In genomic region chr19:10908380-10908960, GRCh38 we compare ENCODE assay signal across 24 cellular contexts.
"Had no signal": no experiment of that assay in that cellular context is flagged by ENCODE, and none has a peak within 500 bp of the region (broad histone marks: within the 10 kb centered on the region; RNA-seq: fewer than 3 reads in every experiment).

No MANE protein-coding gene starts in this region.

- H3K4me1 ChIP-seq: lower lobe of right lung, spleen, tibial nerve, upper lobe of right lung, vagina had no signal

- H3K36me3 ChIP-seq: ovary had no signal

- H3K9me3 ChIP-seq: gastrocnemius medialis, lower lobe of right lung, ovary, psoas muscle, spleen, thoracic aorta, tibial nerve, upper lobe of right lung, vagina had no signal

- H3K27ac ChIP-seq: coronary artery, epithelial cell of prostate, lower lobe of right lung, ovary, psoas muscle, skin epidermis, spleen, thoracic aorta, tibial nerve, upper lobe of right lung, vagina had no signal

- H3K4me3 ChIP-seq: coronary artery, gastrocnemius medialis, lower lobe of right lung, ovary, psoas muscle, skin epidermis, spleen, thoracic aorta, tibial nerve, upper lobe of right lung, vagina had no signal

- DNase-seq: effector memory CD8-positive, alpha-beta T cell; foreskin fibroblast; gastrocnemius medialis; head of caudate nucleus; left ventricle myocardium superior; lower lobe of right lung; naive thymus-derived CD8-positive, alpha-beta T cell; nephron progenitor cell; nucleus accumbens; ovary; psoas muscle; spleen; stimulated activated CD4-positive, alpha-beta T cell treated with anti-CD3 and anti-CD28 coated beads, Interleukin-2, amount 100 ng/mL, for 48 hours; stimulated activated naive B cell treated with anti-CD40 and anti-IgM and Interleukin-4, amounts not matched to agents 10 μg/mL and 1 μg/mL and 100 μg/mL, for 72 hours; upper lobe of right lung had no signal

- H3K27me3 ChIP-seq: gastrocnemius medialis, ovary, spleen, tibial nerve, upper lobe of right lung, vagina had no signal

- ATAC-seq: effector memory CD8-positive, alpha-beta T cell; esophagus mucosa; gastrocnemius medialis; left ventricle myocardium superior; lower lobe of right lung; naive thymus-derived CD8-positive, alpha-beta T cell; psoas muscle; right cardiac atrium; stimulated activated naive B cell treated with anti-CD40 and anti-IgM and Interleukin-4, amounts not matched to agents 10 μg/mL and 1 μg/mL and 100 μg/mL, for 72 hours; upper lobe of right lung had no signal

- FAIRE-seq: keratinocyte had no signal
